Comparison of ENCODE assay signal across 8 cellular contexts in the genomic region with DNA sequence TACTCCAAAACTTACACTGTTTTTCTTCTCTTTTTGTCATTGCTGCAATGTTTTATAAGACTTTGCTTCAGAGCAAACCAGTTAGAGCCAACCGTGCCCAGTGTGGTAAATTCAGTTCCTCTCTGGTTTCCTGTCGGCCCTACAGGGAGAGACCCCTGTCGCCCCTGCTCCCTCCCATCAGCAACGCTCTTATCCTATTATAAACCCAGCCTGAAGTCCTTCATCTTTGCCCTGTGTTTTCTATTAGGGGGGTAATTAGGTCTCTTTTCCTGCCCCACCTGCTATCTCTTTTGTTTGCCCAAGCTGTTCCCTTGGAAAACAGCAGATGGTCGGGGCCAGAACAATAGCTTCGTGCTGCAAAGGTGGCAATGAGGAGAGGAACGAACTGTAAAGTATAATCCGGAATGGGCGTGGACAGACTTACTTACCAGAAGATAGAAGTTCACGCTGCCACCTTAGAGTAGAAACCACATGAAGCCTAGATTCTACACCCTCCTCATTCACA. TPM values are rescaled to one million over a fixed set of nuclear protein-coding genes. Genes with fewer than 3 reads are reported as not detected.
DNase-seq lines count a peak whose midpoint lies in the region; ATAC-seq lines count a peak whose summit lies in the region.
"Had no signal": no experiment of that assay in that cellular context is flagged by ENCODE, and none has a peak within 500 bp of the region (broad histone marks: within the 10 kb centered on the region; RNA-seq: fewer than 3 reads in every experiment).

No MANE protein-coding gene starts in this region.

- no peaks in the 10 kb centered on the region for H3K9me3 Mint-ChIP-seq in natural killer cell treated with Interleukin-12 subunit alpha and Interleukin-12 subunit beta and Interleukin-15 and Interleukin-18, amount 100 ng/mL, for 72 hours
- H3K9me3 Mint-ChIP-seq in activated CD4-positive, alpha-beta memory T cell treated with anti-CD3 and anti-CD28 coated beads, Interleukin-2, amount 10 ng/mL, durations not matched to agents 7 days and 5 days: no peaks in the 10 kb centered on the region

- CTCF ChIA-PET in activated CD4-positive, alpha-beta memory T cell treated with anti-CD3 and anti-CD28 coated beads, Interleukin-2, amount 10 ng/mL, durations not matched to agents 7 days and 5 days (lab: Charles Lee): no interaction called here

- no peaks in the 10 kb centered on the region for H3K27me3 Mint-ChIP-seq in natural killer cell treated with Interleukin-12 subunit alpha and Interleukin-12 subunit beta and Interleukin-15 and Interleukin-18, amount 100 ng/mL, for 72 hours
- no peaks in the 10 kb centered on the region for H3K27me3 Mint-ChIP-seq in activated CD4-positive, alpha-beta memory T cell treated with anti-CD3 and anti-CD28 coated beads, Interleukin-2, amount 10 ng/mL, durations not matched to agents 7 days and 5 days

- H3K4me3 Mint-ChIP-seq in natural killer cell treated with Interleukin-12 subunit alpha and Interleukin-12 subunit beta and Interleukin-15 and Interleukin-18, amount 100 ng/mL, for 72 hours: peak overlapping the region; percentile 65
- no peak overlapping the region for H3K4me3 Mint-ChIP-seq in activated CD4-positive, alpha-beta memory T cell treated with anti-CD3 and anti-CD28 coated beads, Interleukin-2, amount 10 ng/mL, durations not matched to agents 7 days and 5 days
- H3K4me3 Mint-ChIP-seq: nephron progenitor cell had no signal

- POLR2A ChIA-PET in activated CD4-positive, alpha-beta memory T cell treated with anti-CD3 and anti-CD28 coated beads, Interleukin-2, amount 10 ng/mL, durations not matched to agents 7 days and 5 days (lab: Charles Lee): interaction anchor here (1.2 kb wide), 1 partner anchor 22 kb away, joined by 3 read pairs; no protein-coding TSS in a partner anchor

- DNase-seq in NCI-H1694 treated with DMSO at 0.1 percent for 48 hours (lab: John Stamatoyannopoulos, UW) (peak; percentile 74), SKM-1 (lab: John Stamatoyannopoulos, UW; ENCODE audit: unreplicated experiment) (peak; percentile 39), mucosa of gallbladder (ENCODE audit: low spot score) (no peak)
- no peak for DNase-seq in natural killer cell treated with Interleukin-12 subunit alpha and Interleukin-12 subunit beta and Interleukin-15 and Interleukin-18, amount 100 ng/mL, for 72 hours (ENCODE audit: low spot score)
- no peak for DNase-seq in activated CD4-positive, alpha-beta memory T cell treated with anti-CD3 and anti-CD28 coated beads, Interleukin-2, amount 10 ng/mL, durations not matched to agents 7 days and 5 days
- DNase-seq in stimulated activated CD4-positive, alpha-beta T cell treated with anti-CD3 and anti-CD28 coated beads, Interleukin-15, amount 100 ng/mL, for 24 hours: no peak
- DNase-seq: nephron progenitor cell had no signal

- no peaks in the 10 kb centered on the region for H3K36me3 Mint-ChIP-seq in natural killer cell treated with Interleukin-12 subunit alpha and Interleukin-12 subunit beta and Interleukin-15 and Interleukin-18, amount 100 ng/mL, for 72 hours
- H3K36me3 Mint-ChIP-seq in activated CD4-positive, alpha-beta memory T cell treated with anti-CD3 and anti-CD28 coated beads, Interleukin-2, amount 10 ng/mL, durations not matched to agents 7 days and 5 days (ENCODE audit: low read depth): no peaks in the 10 kb centered on the region

- H3K27ac Mint-ChIP-seq in natural killer cell treated with Interleukin-12 subunit alpha and Interleukin-12 subunit beta and Interleukin-15 and Interleukin-18, amount 100 ng/mL, for 72 hours: no peak overlapping the region
- H3K27ac Mint-ChIP-seq in activated CD4-positive, alpha-beta memory T cell treated with anti-CD3 and anti-CD28 coated beads, Interleukin-2, amount 10 ng/mL, durations not matched to agents 7 days and 5 days: no peak overlapping the region
- H3K27ac Mint-ChIP-seq: nephron progenitor cell had no signal

- ATAC-seq in GM18909 (IDR thresholded peaks at IDR 0.05; ENCODE audit: poor library complexity, unreplicated experiment): peak; percentile 45
- ATAC-seq in natural killer cell treated with Interleukin-12 subunit alpha and Interleukin-12 subunit beta and Interleukin-15 and Interleukin-18, amount 100 ng/mL, for 72 hours: peak in 1 of 2 donors; percentile 52

- H3K4me1 Mint-ChIP-seq in natural killer cell treated with Interleukin-12 subunit alpha and Interleukin-12 subunit beta and Interleukin-15 and Interleukin-18, amount 100 ng/mL, for 72 hours (ENCODE audit: low read depth in 2 of 2): peaks cover 9 to 10% of the 10 kb centered on the region in 2 donors
- peaks cover 10% of the 10 kb centered on the region for H3K4me1 Mint-ChIP-seq in activated CD4-positive, alpha-beta memory T cell treated with anti-CD3 and anti-CD28 coated beads, Interleukin-2, amount 10 ng/mL, durations not matched to agents 7 days and 5 days
- H3K4me1 Mint-ChIP-seq: nephron progenitor cell had no signal

RNA-seq across cellular contexts. Expression of a gene that starts 21.4 kb away (rescaled TPM):
- 10 to 100 TPM; 10.7 to 14.6 TPM for total RNA-seq in natural killer cell treated with Interleukin-12 subunit alpha and Interleukin-12 subunit beta and Interleukin-15 and Interleukin-18, amount 100 ng/mL, for 72 hours
- total RNA-seq in mucosa of gallbladder: 9.9 TPM
- 10 to 100 TPM; 31.1 to 34.6 TPM for total RNA-seq in activated CD4-positive, alpha-beta memory T cell treated with anti-CD3 and anti-CD28 coated beads, Interleukin-2, amount 10 ng/mL, durations not matched to agents 7 days and 5 days

Comparison
In these comparisons a context has a peak if more than half of its experiments do, and no peak if none do; other contexts are left out.
1. DNase-seq: peak in NCI-H1694 treated with DMSO at 0.1 percent for 48 hours (single experiment) and SKM-1 (single experiment); none in natural killer cell treated with Interleukin-12 subunit alpha and Interleukin-12 subunit beta and Interleukin-15 and Interleukin-18, amount 100 ng/mL, for 72 hours (single experiment), mucosa of gallbladder (single experiment), activated CD4-positive, alpha-beta memory T cell treated with anti-CD3 and anti-CD28 coated beads, Interleukin-2, amount 10 ng/mL, durations not matched to agents 7 days and 5 days (single experiment) and stimulated activated CD4-positive, alpha-beta T cell treated with anti-CD3 and anti-CD28 coated beads, Interleukin-15, amount 100 ng/mL, for 24 hours (single experiment).